ENCODE assay signal across 11 cellular contexts in the genomic region with DNA sequence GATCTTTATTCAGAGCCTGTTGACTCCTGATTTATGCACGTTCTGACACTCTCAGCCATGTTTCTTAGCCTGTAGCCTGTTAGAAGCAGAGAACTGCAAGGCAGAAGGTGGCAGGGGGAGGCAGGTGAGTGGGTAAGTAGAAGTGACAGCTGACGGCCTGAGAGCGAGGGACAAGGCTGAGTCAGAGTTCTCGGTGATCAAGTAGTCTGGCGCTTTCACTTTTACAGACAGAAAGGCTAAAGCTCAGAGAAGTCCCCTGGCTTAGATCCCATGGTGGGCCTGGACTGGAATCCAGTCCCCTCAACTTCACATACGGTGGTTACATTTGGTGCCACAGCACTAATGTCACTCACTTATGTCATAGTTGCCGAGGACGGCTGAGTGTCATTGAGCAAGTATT.
DNase-seq lines count a peak whose midpoint lies in the region; ATAC-seq, FAIRE-seq and TF ChIP-seq lines count a peak whose summit lies in the region.
"Had no signal": no experiment of that assay in that cellular context is flagged by ENCODE, and none has a peak within 500 bp of the region (broad histone marks: within the 10 kb centered on the region; RNA-seq: fewer than 3 reads in every experiment).

No MANE protein-coding gene starts in this region.

- H3K36me3 ChIP-seq in PC-3 (ENCODE audit: low read depth, low read length) (no peaks in the 10 kb centered on the region), H1 (ENCODE audit: control insufficient read depth in 2 of 4, insufficient read depth in 4 of 4, low read length in 3 of 4) (no peaks in the 10 kb centered on the region)

- no peak overlapping the region for H3K18ac ChIP-seq in H1 (ENCODE audit: extremely low read depth, low read length)

- WGBS in H1 (ENCODE audit: extremely low coverage in 1 of 2, insufficient coverage in 1 of 2, insufficient read length in 1 of 2, insufficient replicate concordance in 2 of 2, low coverage in 1 of 2, low lambda C conversion rate in 2 of 2, missing lambda C conversion rate in 1 of 2), 2 experiments = 90% methylated on average over 8 of the region's 8 CpGs; no CpG with 5 or more reads in 1 of the 2 experiments

- TF ChIP-seq EP300 in H1 (IDR thresholded peaks at IDR 0.05; ENCODE audit: borderline replicate concordance in 1 of 2, low read depth in 2 of 2, low read length in 2 of 2) = no peak

- no peak for FAIRE-seq in H1 (lab: Jason Lieb, UNC)

- H3K36me3 Mint-ChIP-seq in mesothelial cell of epicardium (no peaks in the 10 kb centered on the region), type B pancreatic cell (peaks cover 10% of the 10 kb centered on the region)
- H3K36me3 Mint-ChIP-seq: activated naive CD8-positive, alpha-beta T cell; naive B cell had no signal

- no peaks in the 10 kb centered on the region for H3K9me2 ChIP-seq in PC-3 (replicated peaks; ENCODE audit: low read length)

- H3K79me2 ChIP-seq in PC-3 (ENCODE audit: low read length) (peaks cover 67% of the 10 kb centered on the region), H1 (ENCODE audit: control insufficient read depth in 1 of 2, insufficient read depth in 2 of 2, low read length in 2 of 2) (peaks cover 0 to 9% of the 10 kb centered on the region in 2 experiments; a peak in 2 of 4 replicates)

- H3K27ac Mint-ChIP-seq in mesothelial cell of epicardium = peak overlapping the region; percentile 52
- peak overlapping the region; percentile 11 for H3K27ac Mint-ChIP-seq in type B pancreatic cell
- H3K27ac Mint-ChIP-seq: activated naive CD8-positive, alpha-beta T cell; naive B cell had no signal

- peak; percentile 44 for ATAC-seq in PC-3

- TF ChIP-seq CTCF in PC-3 (conservative IDR thresholded peaks at IDR 0.05; ENCODE audit: low read depth, low read length) (no peak), H1 (IDR thresholded peaks at IDR 0.05; ENCODE audit: control extremely low read depth in 1 of 3, insufficient read depth in 1 of 3, low read depth in 1 of 3, low read length in 3 of 3) (no peak), mesothelial cell of epicardium (IDR thresholded peaks at IDR 0.05; ENCODE audit: unreplicated experiment) (no peak), type B pancreatic cell (conservative IDR thresholded peaks at IDR 0.05) (no peak)

- no peaks in the 10 kb centered on the region for H3K27me3 ChIP-seq in PC-3 (ENCODE audit: low read length)
- H3K27me3 ChIP-seq in H1 (replicated peaks in 1 of 4; ENCODE audit: control insufficient read depth in 3 of 4, extremely low read depth in 1 of 4, insufficient read depth in 3 of 4, low read length in 3 of 4) = no peaks in the 10 kb centered on the region

- H3K23me2 ChIP-seq in H1 (ENCODE audit: low read depth, low read length) = no peaks in the 10 kb centered on the region

- peaks cover 18% of the 10 kb centered on the region; the same call in 1 of the 2 replicates for H4K20me1 ChIP-seq in PC-3 (ENCODE audit: low read length)
- peaks cover 3 to 6% of the 10 kb centered on the region in 2 experiments for H4K20me1 ChIP-seq in H1 (replicated peaks in 1 of 2; ENCODE audit: control insufficient read depth in 1 of 2, insufficient read depth in 2 of 2, low read length in 2 of 2)

- H3K56ac ChIP-seq in H1 (replicated peaks; ENCODE audit: insufficient read length, low read depth, low read length) = no peak overlapping the region

- H2BK15ac ChIP-seq in H1 (ENCODE audit: low read length) = peak overlapping the region; percentile 75; the same call in 1 of the 2 replicates

- TF ChIP-seq RAD21 in H1 (IDR thresholded peaks at IDR 0.05 in 1 of 2, conservative IDR thresholded peaks at IDR 0.05 in 1 of 2; ENCODE audit: low read depth in 2 of 2, low read length in 2 of 2) = no peak

- H4K8ac ChIP-seq in H1 (ENCODE audit: extremely low read depth, insufficient read depth, low read length) = no peak overlapping the region

- H3K9me3 ChIP-seq in PC-3 (ENCODE audit: low read length) (no peaks in the 10 kb centered on the region), H1 (ENCODE audit: insufficient read depth in 2 of 2, low read depth in 1 of 2, low read length in 1 of 2) (no peaks in the 10 kb centered on the region)

- no peak overlapping the region for H3K23ac ChIP-seq in H1 (ENCODE audit: insufficient read length)

- peak; percentile 25 for DNase-seq in PC-3
- no peak for DNase-seq in H1 (ENCODE audit: low read depth in 1 of 2, low spot score in 2 of 2)
- no peak for DNase-seq in mesothelial cell of epicardium (ENCODE audit: low spot score in 2 of 2, unreplicated experiment in 2 of 2)
- no peak for DNase-seq in type B pancreatic cell (ENCODE audit: extremely low spot score, unreplicated experiment)
- DNase-seq in GDM1 (lab: John Stamatoyannopoulos, UW) = no peak
- no peak for DNase-seq in mesenteric fat pad (ENCODE audit: low spot score)
- no peak for DNase-seq in HCEC 1CT
- DNase-seq: activated CD4-positive, alpha-beta T cell treated with anti-CD3 and anti-CD28 coated beads for 4 hours; naive B cell; RPMI8226 had no signal

- H3K4me2 ChIP-seq in PC-3 (ENCODE audit: low read length) (peak overlapping the region; percentile 75), H1 (ENCODE audit: insufficient read depth in 1 of 2, low read depth in 2 of 2, low read length in 2 of 2) (no peak overlapping the region)

- BruUV-seq in PC-3 (replicated peaks; lab: Mats Ljungman, UMichigan) = no TSS peak

- H2BK120ac ChIP-seq in H1 (replicated peaks; ENCODE audit: low read depth, low read length) = no peak overlapping the region

- H2AFZ ChIP-seq in PC-3 (ENCODE audit: low read length) (no peak overlapping the region), H1 (ENCODE audit: low read length) (no peak overlapping the region)

- H3K27ac ChIP-seq in PC-3 (ENCODE audit: low read length) = peak overlapping the region; percentile 16
- no peak overlapping the region for H3K27ac ChIP-seq in H1 (ENCODE audit: low read depth, low read length)

- 0 out of 2 replicates have a peak overlapping the region, but pooled peaks have one; percentile 24 for H2AK5ac ChIP-seq in H1 (ENCODE audit: low read depth, low read length)

- H2BK5ac ChIP-seq in H1 (ENCODE audit: low read depth, low read length) = no peak overlapping the region

- no peak overlapping the region for H2BK20ac ChIP-seq in H1 (ENCODE audit: low read length)

- TF ChIP-seq POLR2A in H1 (IDR thresholded peaks at IDR 0.05; ENCODE audit: control extremely low read depth in 1 of 2, low read depth in 2 of 2, low read length in 2 of 2) = no peak

- no peak overlapping the region for H3K14ac ChIP-seq in H1 (ENCODE audit: insufficient read length)

- H3F3A ChIP-seq in PC-3 (ENCODE audit: low read length, unreplicated experiment) = no peaks in the 10 kb centered on the region

- H3K9me3 Mint-ChIP-seq in mesothelial cell of epicardium (no peaks in the 10 kb centered on the region), type B pancreatic cell (no peaks in the 10 kb centered on the region)

- peaks cover 22% of the 10 kb centered on the region for H3K4me1 ChIP-seq in PC-3 (ENCODE audit: insufficient read depth, low read length)
- H3K4me1 ChIP-seq in H1 (replicated peaks in 1 of 4; ENCODE audit: control insufficient read depth in 3 of 4, insufficient read depth in 4 of 4, low read length in 3 of 4) = peaks cover 7 to 19% (median 12%) of the 10 kb centered on the region in 4 experiments

- no peaks in the 10 kb centered on the region for H3K27me3 Mint-ChIP-seq in mesothelial cell of epicardium (ENCODE audit: low read depth)
- H3K27me3 Mint-ChIP-seq in type B pancreatic cell = no peaks in the 10 kb centered on the region

- H3K4me3 ChIP-seq in PC-3 (ENCODE audit: low read length) (peak overlapping the region; percentile 51), H1 (ENCODE audit: extremely low read depth in 1 of 4, insufficient read depth in 2 of 4, low read depth in 3 of 4, low read length in 4 of 4) (no peak overlapping the region)

- intact Hi-C loops in PC-3 (cut with micrococcal nuclease) = loop anchor here (1.0 kb wide), 1 partner anchor 14 kb away; no protein-coding TSS in a partner anchor

- H3K4ac ChIP-seq in H1 (replicated peaks; ENCODE audit: insufficient read length, low read depth, low read length) = no peak overlapping the region

- H3K4me1 Mint-ChIP-seq in mesothelial cell of epicardium = peaks cover 18% of the 10 kb centered on the region
- peaks cover 40% of the 10 kb centered on the region for H3K4me1 Mint-ChIP-seq in type B pancreatic cell (ENCODE audit: unreplicated experiment)

- POLR2A ChIA-PET in PC-3 (lab: Charles Lee; ENCODE audit: unreplicated experiment) = interaction anchor here (0.6 kb wide), 1 partner anchor 86 kb away, joined by 3 read pairs; no protein-coding TSS in a partner anchor
- POLR2A ChIA-PET in H1 (lab: Charles Lee; ENCODE audit: partially characterized antibody) = interaction anchor here (1.1 to 2.8 kb wide), 3 partner anchors 10 to 153 kb away, joined by 3 to 12 read pairs (median 4); partner anchors contain the start of gene NSMCE4A

- H3K9ac ChIP-seq in PC-3 (ENCODE audit: low read length) = no peak overlapping the region
- no peak overlapping the region for H3K9ac ChIP-seq in H1 (replicated peaks in 1 of 4; ENCODE audit: extremely low read depth in 1 of 4, low read depth in 3 of 4, low read length in 3 of 4)

- no peak overlapping the region for H4K91ac ChIP-seq in H1 (replicated peaks; ENCODE audit: insufficient read length, low read length)

- H2BK12ac ChIP-seq in H1 (ENCODE audit: low read depth, low read length) = no peak overlapping the region

- CTCF ChIA-PET in PC-3 (lab: Charles Lee) (no interaction called here), H1 (lab: Charles Lee; ENCODE audit: partially characterized antibody) (interaction anchor here (0.6 to 3.6 kb wide), 4 partner anchors 10 to 163 kb away, joined by 3 to 17 read pairs (median 4); no protein-coding TSS in a partner anchor)

- H4K5ac ChIP-seq in H1 (ENCODE audit: insufficient read length, low read depth, low read length) = no peak overlapping the region

- H3K4me3 Mint-ChIP-seq in mesothelial cell of epicardium (no peak overlapping the region), type B pancreatic cell (no peak overlapping the region)
- H3K4me3 Mint-ChIP-seq: activated naive CD8-positive, alpha-beta T cell; naive B cell had no signal

- H3K79me1 ChIP-seq in H1 (ENCODE audit: low read depth, low read length) = peaks cover 2% of the 10 kb centered on the region

TF ChIP-seq in H1, 55 proteins besides CTCF, POLR2A, EP300 and RAD21 (continues in another document):
- TF ChIP-seq CEBPB (IDR thresholded peaks at IDR 0.05; ENCODE audit: low read depth, low read length) (no peak), KDM4A (IDR thresholded peaks at IDR 0.05; ENCODE audit: low read depth, low read length, severe bottlenecking) (no peak), NRF1 (IDR thresholded peaks at IDR 0.05; ENCODE audit: low read depth, low read length) (no peak), GABPA (IDR thresholded peaks at IDR 0.05; ENCODE audit: borderline replicate concordance, insufficient read depth, low read length) (no peak), CREB1 (IDR thresholded peaks at IDR 0.05) (no peak), POU5F1 (IDR thresholded peaks at IDR 0.05; ENCODE audit: low read depth, low read length) (no peak)
